Comparison of ENCODE assay signal across 14 cellular contexts in genomic region chr4:2847297-2847871, GRCh38. TPM values are rescaled to one million over a fixed set of nuclear protein-coding genes. Genes with fewer than 3 reads are reported as not detected.
DNase-seq lines count a peak whose midpoint lies in the region; ATAC-seq and TF ChIP-seq lines count a peak whose summit lies in the region.
"Had no signal": no experiment of that assay in that cellular context is flagged by ENCODE, and none has a peak within 500 bp of the region (broad histone marks: within the 10 kb centered on the region; RNA-seq: fewer than 3 reads in every experiment).

No MANE protein-coding gene starts in this region.

- H4K20me1 ChIP-seq in OCI-LY3 (ENCODE audit: insufficient read depth, low read length): peaks cover 51% of the 10 kb centered on the region

- H3K4me3 ChIP-seq in OCI-LY3 (ENCODE audit: low read length) (peak overlapping the region; percentile 19), thoracic aorta (no peak overlapping the region), upper lobe of right lung (no peak overlapping the region)

- H3K27ac Mint-ChIP-seq in activated T-cell treated with anti-CD3 and anti-CD28 coated beads, Interleukin-2, amount 50 U/mL, for 72 hours: peak overlapping the region; percentile 70
- H3K27ac Mint-ChIP-seq in memory B cell: peak overlapping the region; percentile 82

- TF ChIP-seq CTCF in OCI-LY3 (IDR thresholded peaks at IDR 0.05; ENCODE audit: low read depth, low read length) (no peak), thoracic aorta (IDR thresholded peaks at IDR 0.05) (no peak), upper lobe of right lung (IDR thresholded peaks at IDR 0.05) (no peak), GM20000 (IDR thresholded peaks at IDR 0.05; ENCODE audit: extremely low read depth, missing control alignments) (no peak)

- peaks cover 76% of the 10 kb centered on the region for H3K79me2 ChIP-seq in OCI-LY3 (ENCODE audit: low read length)

- peak overlapping the region; percentile 16 to 62 for H3K4me3 Mint-ChIP-seq in activated T-cell treated with anti-CD3 and anti-CD28 coated beads, Interleukin-2, amount 50 U/mL, for 72 hours
- peak overlapping the region; percentile 63 for H3K4me3 Mint-ChIP-seq in memory B cell

- H3K9me3 Mint-ChIP-seq in activated T-cell treated with anti-CD3 and anti-CD28 coated beads, Interleukin-2, amount 50 U/mL, for 72 hours: no peaks in the 10 kb centered on the region
- no peaks in the 10 kb centered on the region for H3K9me3 Mint-ChIP-seq in memory B cell

- H3K4me1 Mint-ChIP-seq in activated T-cell treated with anti-CD3 and anti-CD28 coated beads, Interleukin-2, amount 50 U/mL, for 72 hours (ENCODE audit: low read depth): peaks cover 84% of the 10 kb centered on the region
- H3K4me1 Mint-ChIP-seq in memory B cell: peaks cover 54% of the 10 kb centered on the region

- no peak overlapping the region for H3K9ac ChIP-seq in OCI-LY3 (ENCODE audit: low read length)

- no peaks in the 10 kb centered on the region for H3K36me3 ChIP-seq in OCI-LY3 (replicated peaks; ENCODE audit: low read depth, low read length)
- no peaks in the 10 kb centered on the region for H3K36me3 ChIP-seq in thoracic aorta
- no peaks in the 10 kb centered on the region for H3K36me3 ChIP-seq in upper lobe of right lung

- H3K4me2 ChIP-seq in OCI-LY3 (ENCODE audit: low read length): peak overlapping the region; percentile 58

- no peak for ATAC-seq in activated T-cell treated with anti-CD3 and anti-CD28 coated beads, Interleukin-2, amount 50 U/mL, for 72 hours (replicated peaks in 1 of 2)
- ATAC-seq in memory B cell (ENCODE audit: low read depth) (peak; percentile 17), thoracic aorta (ENCODE audit: insufficient number of reproducible peaks, low FRiP score, low read depth) (no peak), upper lobe of right lung (no peak)
- ATAC-seq: left lobe of liver had no signal

- H3K27ac ChIP-seq in OCI-LY3 (ENCODE audit: low read length) (peak overlapping the region; percentile 48), thoracic aorta (peak overlapping the region; percentile 21 to 28), upper lobe of right lung (no peak overlapping the region)
- H3K27ac ChIP-seq: WERI-Rb-1 had no signal

- DNase-seq in activated T-cell treated with anti-CD3 and anti-CD28 coated beads, Interleukin-2, amount 50 U/mL, for 72 hours: no peak
- no peak for DNase-seq in activated T-cell treated with anti-CD3 and anti-CD28 coated beads, Interleukin-2, amount 50 U/mL, for 1 hour
- DNase-seq in memory B cell (ENCODE audit: low spot score in 2 of 2) (no peak), thoracic aorta (ENCODE audit: low spot score) (no peak), upper lobe of right lung (no peak), GM20000 (ENCODE audit: low spot score) (no peak), NCI-H748 treated with DMSO at 0.1 percent for 48 hours (lab: John Stamatoyannopoulos, UW) (no peak)
- DNase-seq: DMS53, hypothalamus, MV-4-11, OCI-M1, WERI-Rb-1 had no signal

- H3K27me3 ChIP-seq in OCI-LY3 (ENCODE audit: low read depth, low read length) (no peaks in the 10 kb centered on the region), thoracic aorta (replicated peaks; ENCODE audit: insufficient read depth) (no peaks in the 10 kb centered on the region), upper lobe of right lung (no peaks in the 10 kb centered on the region)

- H3K36me3 Mint-ChIP-seq in activated T-cell treated with anti-CD3 and anti-CD28 coated beads, Interleukin-2, amount 50 U/mL, for 72 hours (ENCODE audit: insufficient read depth in 2 of 2): peaks cover 5% of the 10 kb centered on the region in 2 donors
- H3K36me3 Mint-ChIP-seq in memory B cell: peaks cover 5% of the 10 kb centered on the region

- no peaks in the 10 kb centered on the region for H3K27me3 Mint-ChIP-seq in activated T-cell treated with anti-CD3 and anti-CD28 coated beads, Interleukin-2, amount 50 U/mL, for 72 hours (ENCODE audit: low read depth)
- H3K27me3 Mint-ChIP-seq in memory B cell: no peaks in the 10 kb centered on the region

- H3K9me3 ChIP-seq in OCI-LY3 (ENCODE audit: insufficient read depth, low read length): no peaks in the 10 kb centered on the region
- H3K9me3 ChIP-seq in thoracic aorta: no peaks in the 10 kb centered on the region
- no peaks in the 10 kb centered on the region for H3K9me3 ChIP-seq in upper lobe of right lung

- intact Hi-C loops in upper lobe of right lung (cut with DNase I): loop anchor here (10.0 kb wide), 2 partner anchors 83 to 87 kb away; no protein-coding TSS in a partner anchor

- no peak overlapping the region for H2AFZ ChIP-seq in OCI-LY3 (ENCODE audit: low read depth, low read length)

- H3K4me1 ChIP-seq in OCI-LY3 (ENCODE audit: low read length) (peaks cover 47% of the 10 kb centered on the region), thoracic aorta (ENCODE audit: control insufficient read depth in 1 of 2, low read depth in 2 of 2) (peaks cover 43 to 63% of the 10 kb centered on the region in 2 donors), upper lobe of right lung (peaks cover 69% of the 10 kb centered on the region)

RNA-seq across cellular contexts. Expression of gene ADD1, which starts 3.7 kb away (rescaled TPM):
- 100 to 1,000 TPM; 281 to 282 TPM for total RNA-seq in activated T-cell treated with anti-CD3 and anti-CD28 coated beads, Interleukin-2, amount 50 U/mL, for 72 hours
- total RNA-seq in thoracic aorta (100 to 1,000 TPM; 256 to 338 TPM), upper lobe of right lung (286 TPM)

RNA-seq across cellular contexts. Expression of gene SH3BP2, which starts 54.5 kb away (rescaled TPM):
- 10 to 100 TPM; 60.7 to 65.6 TPM for total RNA-seq in activated T-cell treated with anti-CD3 and anti-CD28 coated beads, Interleukin-2, amount 50 U/mL, for 72 hours
- total RNA-seq in thoracic aorta (10 to 100 TPM; 56.0 to 61.7 TPM), upper lobe of right lung (99.0 TPM)
